ENCODE assay signal across 25 cellular contexts in the genomic region with DNA sequence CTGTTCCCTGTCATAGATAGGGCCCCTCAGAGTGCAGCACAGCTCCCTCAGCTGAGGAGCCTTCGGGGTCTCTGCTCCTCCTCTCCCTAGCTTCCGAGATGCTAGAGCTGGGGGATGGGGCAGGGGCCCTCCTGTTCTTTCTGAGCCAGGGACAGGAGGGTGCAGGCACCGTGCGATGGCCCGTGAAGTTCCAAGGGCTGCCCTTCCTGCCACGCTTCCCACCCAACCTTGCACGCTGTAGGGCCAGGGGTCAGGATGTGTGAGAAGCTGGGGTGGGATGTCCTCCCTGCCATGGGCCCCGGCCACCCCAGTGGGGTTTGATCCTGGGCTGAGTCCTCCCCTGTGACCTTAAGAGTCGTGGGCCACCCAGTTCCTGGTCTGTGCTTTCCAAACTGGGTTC.
"Had no signal": no experiment of that assay in that cellular context is flagged by ENCODE, and none has a peak within 500 bp of the region (broad histone marks: within the 10 kb centered on the region; RNA-seq: fewer than 3 reads in every experiment).

No MANE protein-coding gene starts in this region.

- H3K27me3 ChIP-seq: colonic mucosa had no signal

- H3K9me3 Mint-ChIP-seq: endodermal cell had no signal

- H3K27ac ChIP-seq: colonic mucosa, epithelial cell of prostate, esophagus squamous epithelium, gastrocnemius medialis, heart right ventricle, left lung, lower lobe of right lung had no signal

- DNase-seq: colonic mucosa; cortex of kidney; effector CD8-positive, alpha-beta T cell; effector memory CD8-positive, alpha-beta T cell; endodermal cell; erythroblast; esophagus squamous epithelium; foreskin fibroblast; foreskin melanocyte; gastrocnemius medialis; glutamatergic neuron; head of caudate nucleus; heart right ventricle; hippocampal formation; left cardiac atrium; left ventricle myocardium superior; mesenchymal stem cell; mucosa of descending colon; naive B cell had no signal

- H3K4me3 Mint-ChIP-seq: dendritic cell treated with granulocyte-macrophage colony-stimulating factor and Interleukin-4, amounts not matched to agents 40 ng/mL and 50 ng/mL, for 4 days; effector memory CD8-positive, alpha-beta T cell; endodermal cell; mesothelial cell of epicardium; naive B cell had no signal

- H3K4me1 Mint-ChIP-seq: mesothelial cell of epicardium had no signal

- H3K36me3 ChIP-seq: colonic mucosa, esophagus squamous epithelium, gastrocnemius medialis, heart right ventricle, left lung, lower lobe of right lung had no signal

- H3K9me3 ChIP-seq: colonic mucosa, esophagus squamous epithelium, gastrocnemius medialis, left lung, lower lobe of right lung, mucosa of descending colon had no signal

- H3K36me3 Mint-ChIP-seq: mesothelial cell of epicardium, naive B cell had no signal

- H3K27ac Mint-ChIP-seq: dendritic cell treated with granulocyte-macrophage colony-stimulating factor and Interleukin-4, amounts not matched to agents 40 ng/mL and 50 ng/mL, for 4 days; effector memory CD8-positive, alpha-beta T cell; endodermal cell; mesothelial cell of epicardium; naive B cell had no signal

- ATAC-seq: effector memory CD8-positive, alpha-beta T cell; esophagus mucosa; gastrocnemius medialis; heart right ventricle; left cardiac atrium; left lung; left ventricle myocardium superior; lower lobe of right lung; mucosa of descending colon had no signal

- H3K4me1 ChIP-seq: colonic mucosa, esophagus squamous epithelium, gastrocnemius medialis, heart right ventricle, left lung, lower lobe of right lung had no signal

- H3K4me3 ChIP-seq: colonic mucosa, esophagus squamous epithelium, gastrocnemius medialis, heart right ventricle, left lung, lower lobe of right lung, mucosa of descending colon had no signal
